In genomic region chr1:25022361-25023189, GRCh38 we compare ENCODE assay signal across 8 cellular contexts.
A peak's percentile ranks its signal among the peaks of the same experiment; 100 is the strongest.
DNase-seq lines count a peak whose midpoint lies in the region; ATAC-seq lines count a peak whose summit lies in the region.

No MANE protein-coding gene starts in this region.

- no peaks in the 10 kb centered on the region for H3K9me3 ChIP-seq in BLaER1
- H3K9me3 ChIP-seq in adipocyte (ENCODE audit: control insufficient read depth, low read length): no peaks in the 10 kb centered on the region

- DNase-seq in SW480 (ENCODE audit: low spot score) (peak; percentile 84), adipocyte (ENCODE audit: low read depth) (peak; percentile 84), hippocampal formation (lab: John Stamatoyannopoulos, UW) (peak; percentile 29 to 47), smooth muscle cell of the brain vasculature (ENCODE audit: low read depth, low spot score) (peak; percentile 97), NCI-H748 treated with DMSO at 0.1 percent for 48 hours (lab: John Stamatoyannopoulos, UW) (no peak)

- peak overlapping the region; percentile 51; the same call in 1 of the 2 replicates for H3K9ac ChIP-seq in BLaER1
- H3K9ac ChIP-seq in adipocyte (ENCODE audit: low read length): no peak overlapping the region

- peak overlapping the region; percentile 89 for H3K4me2 ChIP-seq in BLaER1

- H3K27me3 ChIP-seq in BLaER1: no peaks in the 10 kb centered on the region
- peaks cover 43% of the 10 kb centered on the region for H3K27me3 ChIP-seq in adipocyte (replicated peaks; ENCODE audit: control insufficient read depth, insufficient read depth, low read length)

- H3K4me1 ChIP-seq in BLaER1 (peaks cover 94% of the 10 kb centered on the region), adipocyte (ENCODE audit: control insufficient read depth, insufficient read depth, low read length) (no peaks in the 10 kb centered on the region)

- no peaks in the 10 kb centered on the region for H4K20me1 ChIP-seq in BLaER1

- ATAC-seq in GM19351 (IDR thresholded peaks at IDR 0.05; ENCODE audit: unreplicated experiment) (peak; percentile 82), HG03460 (IDR thresholded peaks at IDR 0.05; ENCODE audit: unreplicated experiment) (peak; percentile 71)

- no peaks in the 10 kb centered on the region for H3K36me3 ChIP-seq in BLaER1
- H3K36me3 ChIP-seq in adipocyte (ENCODE audit: control insufficient read depth, insufficient read depth, low read length, severe bottlenecking): no peaks in the 10 kb centered on the region

- H3K27ac ChIP-seq in BLaER1: peak overlapping the region; percentile 77

- peak overlapping the region; percentile 1; the same call in 1 of the 2 replicates for H3K4me3 ChIP-seq in BLaER1
- H3K4me3 ChIP-seq in adipocyte (ENCODE audit: low read length): no peak overlapping the region
